ENCODE assay signal across 13 cellular contexts in genomic region chr2:235770909-235771820, GRCh38.
A peak's percentile ranks its signal among the peaks of the same experiment; 100 is the strongest.
DNase-seq lines count a peak whose midpoint lies in the region; ATAC-seq and TF ChIP-seq lines count a peak whose summit lies in the region.
"Had no signal": no experiment of that assay in that cellular context is flagged by ENCODE, and none has a peak within 500 bp of the region (broad histone marks: within the 10 kb centered on the region; RNA-seq: fewer than 3 reads in every experiment).

No MANE protein-coding gene starts in this region.

- H3K4ac ChIP-seq in neuronal stem cell (ENCODE audit: low read length), result no peak overlapping the region

- no peaks in the 10 kb centered on the region for H3K9me3 ChIP-seq in endodermal cell (ENCODE audit: control insufficient read depth, low read length)
- H3K9me3 ChIP-seq in neuronal stem cell (replicated peaks in 1 of 2; ENCODE audit: control insufficient read depth in 2 of 2, insufficient read depth in 1 of 2, low read depth in 1 of 2, low read length in 2 of 2), result no peaks in the 10 kb centered on the region
- H3K9me3 ChIP-seq: BLaER1 treated with 17β-estradiol and CSF1 and Interleukin-3, amounts not matched to agents 10 nM and 100 nM had no signal

- peak overlapping the region; percentile 11 for H3K18ac ChIP-seq in neuronal stem cell (ENCODE audit: low read length)

- H3K9ac ChIP-seq in endodermal cell (ENCODE audit: extremely low read depth, low read length, poor library complexity, severe bottlenecking), result no peak overlapping the region
- no peak overlapping the region for H3K9ac ChIP-seq in neuronal stem cell (ENCODE audit: low read depth, low read length, poor library complexity)
- H3K9ac ChIP-seq: BLaER1 treated with 17β-estradiol and CSF1 and Interleukin-3, amounts not matched to agents 10 nM and 100 nM had no signal

- no peaks in the 10 kb centered on the region for H3K9me3 Mint-ChIP-seq in endodermal cell
- H3K9me3 Mint-ChIP-seq in activated T-cell treated with anti-CD3 and anti-CD28 coated beads, Interleukin-2, amount 50 U/mL, for 24 hours, result no peaks in the 10 kb centered on the region

- ATAC-seq in left cardiac atrium, result no peak
- ATAC-seq: HCT116 had no signal

- H3K4me3 Mint-ChIP-seq in endodermal cell, result no peak overlapping the region
- H3K4me3 Mint-ChIP-seq in activated T-cell treated with anti-CD3 and anti-CD28 coated beads, Interleukin-2, amount 50 U/mL, for 24 hours, result no peak overlapping the region
- H3K4me3 Mint-ChIP-seq: CD4-positive, CD25-positive, alpha-beta regulatory T cell had no signal

- H2AK5ac ChIP-seq in neuronal stem cell (ENCODE audit: low read depth, low read length), result no peak overlapping the region

- no peak overlapping the region for H3K23ac ChIP-seq in neuronal stem cell (ENCODE audit: low read depth, low read length, poor library complexity)

- no peak overlapping the region for H3K4me2 ChIP-seq in neuronal stem cell (ENCODE audit: insufficient read depth, low read length, poor library complexity, severe bottlenecking)
- H3K4me2 ChIP-seq: BLaER1 treated with 17β-estradiol and CSF1 and Interleukin-3, amounts not matched to agents 10 nM and 100 nM had no signal

- no peak overlapping the region for H2BK15ac ChIP-seq in neuronal stem cell (ENCODE audit: low read length)

- no peak overlapping the region for H2BK120ac ChIP-seq in neuronal stem cell (ENCODE audit: low read depth, low read length)

- H3K4me3 ChIP-seq in endodermal cell (ENCODE audit: low read length) (no peak overlapping the region), neuronal stem cell (ENCODE audit: low read length in 2 of 2) (no peak overlapping the region)
- H3K4me3 ChIP-seq: BLaER1 treated with 17β-estradiol and CSF1 and Interleukin-3, amounts not matched to agents 10 nM and 100 nM had no signal

- DNase-seq in endodermal cell, result peak; percentile 34
- DNase-seq in neuronal stem cell (ENCODE audit: low spot score), result no peak
- no peak for DNase-seq in GM10266 (ENCODE audit: extremely low spot score)
- DNase-seq in activated effector memory CD4-positive, alpha-beta T cell treated with Interleukin-2 at 50 U/mL for 16 hours, result no peak
- no peak for DNase-seq in activated T-cell treated with anti-CD3 and anti-CD28 coated beads, Interleukin-2, amount 50 U/mL, for 24 hours
- DNase-seq in left cardiac atrium, result no peak
- DNase-seq: ACHN; CD4-positive, CD25-positive, alpha-beta regulatory T cell; DMS53; GF-D8 had no signal

- H3K27ac Mint-ChIP-seq in endodermal cell, result no peak overlapping the region
- H3K27ac Mint-ChIP-seq in activated T-cell treated with anti-CD3 and anti-CD28 coated beads, Interleukin-2, amount 50 U/mL, for 24 hours, result no peak overlapping the region
- H3K27ac Mint-ChIP-seq: CD4-positive, CD25-positive, alpha-beta regulatory T cell had no signal

- no peaks in the 10 kb centered on the region for H3K79me1 ChIP-seq in neuronal stem cell (ENCODE audit: low read depth, low read length)

- H3K36me3 ChIP-seq in endodermal cell (ENCODE audit: control insufficient read depth, insufficient read depth, low read length), result no peaks in the 10 kb centered on the region
- H3K36me3 ChIP-seq in neuronal stem cell (replicated peaks in 1 of 2; ENCODE audit: control insufficient read depth in 2 of 2, insufficient read depth in 2 of 2, low read length in 2 of 2), result peaks cover 2 to 37% of the 10 kb centered on the region in 2 donors

- no peak overlapping the region for H2AFZ ChIP-seq in neuronal stem cell (ENCODE audit: low read length)

- H3K4me1 ChIP-seq in endodermal cell (ENCODE audit: control insufficient read depth, insufficient read depth, low read length) (peaks cover 4% of the 10 kb centered on the region), neuronal stem cell (ENCODE audit: control insufficient read depth in 2 of 2, insufficient read depth in 1 of 2, low read depth in 1 of 2, low read length in 2 of 2) (peaks cover 15 to 29% of the 10 kb centered on the region in 2 donors)
- H3K4me1 ChIP-seq: BLaER1 treated with 17β-estradiol and CSF1 and Interleukin-3, amounts not matched to agents 10 nM and 100 nM had no signal

- H3K27me3 Mint-ChIP-seq in endodermal cell (ENCODE audit: insufficient read depth), result no peaks in the 10 kb centered on the region
- H3K27me3 Mint-ChIP-seq in activated T-cell treated with anti-CD3 and anti-CD28 coated beads, Interleukin-2, amount 50 U/mL, for 24 hours, result peaks cover 9% of the 10 kb centered on the region

- no peak overlapping the region for H2BK12ac ChIP-seq in neuronal stem cell (ENCODE audit: low read length)

- no peak overlapping the region for H4K8ac ChIP-seq in neuronal stem cell (ENCODE audit: low read depth, low read length)

- no peaks in the 10 kb centered on the region for H3K4me1 Mint-ChIP-seq in endodermal cell
- H3K4me1 Mint-ChIP-seq in activated T-cell treated with anti-CD3 and anti-CD28 coated beads, Interleukin-2, amount 50 U/mL, for 24 hours (ENCODE audit: low read depth), result peaks cover 2% of the 10 kb centered on the region

- H3K27me3 ChIP-seq in endodermal cell (ENCODE audit: control insufficient read depth, insufficient read depth, low read length, poor library complexity, severe bottlenecking), result no peaks in the 10 kb centered on the region
- no peaks in the 10 kb centered on the region for H3K27me3 ChIP-seq in neuronal stem cell (ENCODE audit: control insufficient read depth in 3 of 3, insufficient read depth in 3 of 3, low read depth in 1 of 3, low read length in 3 of 3)
- H3K27me3 ChIP-seq: BLaER1 treated with 17β-estradiol and CSF1 and Interleukin-3, amounts not matched to agents 10 nM and 100 nM had no signal

- TF ChIP-seq CTCF in endodermal cell (conservative IDR thresholded peaks at IDR 0.05) (no peak), GM10266 (IDR thresholded peaks at IDR 0.05; ENCODE audit: control insufficient read depth, insufficient read depth, low read depth, missing control alignments) (no peak)

- no peak overlapping the region for H4K91ac ChIP-seq in neuronal stem cell (ENCODE audit: low read depth, low read length, poor library complexity)

- peak overlapping the region; percentile 64 for H3K27ac ChIP-seq in angular gyrus (ENCODE audit: low read depth, low read length)
- no peak overlapping the region for H3K27ac ChIP-seq in endodermal cell (ENCODE audit: low read depth, low read length)
- H3K27ac ChIP-seq in neuronal stem cell (replicated peaks; ENCODE audit: low read length), result no peak overlapping the region
- H3K27ac ChIP-seq: BLaER1 treated with 17β-estradiol and CSF1 and Interleukin-3, amounts not matched to agents 10 nM and 100 nM had no signal

- no peak overlapping the region for H2BK5ac ChIP-seq in neuronal stem cell (ENCODE audit: low read length)

- intact Hi-C loops in left cardiac atrium (cut with DNase I), result loop anchor here in 1 of 2 donors (10.0 kb wide), 1 partner anchor 1294 kb away; no protein-coding TSS in a partner anchor

- WGBS in endodermal cell (ENCODE audit: insufficient coverage in 1 of 2, insufficient read length in 1 of 2), 2 experiments, result 93 to 95% methylated on average over 19 to 23 of the region's 23 CpGs
- WGBS in neuronal stem cell (ENCODE audit: extremely low coverage in 2 of 2, insufficient read length in 2 of 2, insufficient replicate concordance in 1 of 2), 2 donors, result no CpG with 5 or more reads among the region's 23 CpGs

- no peak overlapping the region for H3K14ac ChIP-seq in neuronal stem cell (ENCODE audit: low read length)

- H3K36me3 Mint-ChIP-seq in endodermal cell (ENCODE audit: low read depth), result peaks cover 5% of the 10 kb centered on the region
- H3K36me3 Mint-ChIP-seq in activated T-cell treated with anti-CD3 and anti-CD28 coated beads, Interleukin-2, amount 50 U/mL, for 24 hours (ENCODE audit: low read depth), result no peaks in the 10 kb centered on the region
- H3K36me3 Mint-ChIP-seq: CD4-positive, CD25-positive, alpha-beta regulatory T cell had no signal
